ENCODE assay signal across 27 cellular contexts in the genomic region with DNA sequence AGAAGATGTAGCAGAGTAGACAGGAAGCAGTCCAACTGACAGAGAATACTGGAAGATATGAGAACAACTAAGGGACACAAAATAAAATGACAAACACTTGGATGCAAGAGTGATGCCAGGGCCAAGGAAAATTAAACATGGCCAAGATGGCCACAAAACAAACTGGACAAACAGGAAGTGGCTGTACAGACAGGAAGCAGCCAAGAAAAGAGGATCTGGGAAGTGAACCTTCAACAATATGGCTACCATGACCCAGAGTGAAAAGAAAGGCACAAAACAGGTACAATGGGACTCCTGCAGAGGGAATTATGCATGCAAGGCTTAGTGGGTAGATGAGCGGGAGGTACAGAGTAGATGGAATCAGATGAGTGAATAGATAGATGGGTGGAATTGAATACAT.
"Had no signal": no experiment of that assay in that cellular context is flagged by ENCODE, and none has a peak within 500 bp of the region (broad histone marks: within the 10 kb centered on the region; RNA-seq: fewer than 3 reads in every experiment).

No MANE protein-coding gene starts in this region.

- H3K9me3 ChIP-seq: gastrocnemius medialis had no signal

- H3K4me3 Mint-ChIP-seq: activated B cell treated with CpG ODN at 0.5 μM for 24 hours; activated CD4-positive, alpha-beta T cell treated with anti-CD3 and anti-CD28 coated beads for 36 hours; activated naive CD8-positive, alpha-beta T cell treated with anti-CD3 and anti-CD28 coated beads for 36 hours; activated T-cell treated with anti-CD3 and anti-CD28 coated beads, Interleukin-2, amount 50 U/mL, for 24 hours; activated T-helper 17 cell treated with anti-CD3 and anti-CD28 coated beads, Interleukin-2, amount 50 U/mL, for 72 hours; central memory CD8-positive, alpha-beta T cell; neural crest cell; stimulated activated memory B cell treated with anti-CD40 and anti-IgM and Interleukin-4, amounts not matched to agents 10 μg/mL and 1 μg/mL and 100 μg/mL, for 72 hours had no signal

- DNase-seq: activated B cell treated with CpG ODN at 0.5 μM for 24 hours; activated CD4-positive, alpha-beta T cell treated with anti-CD3 and anti-CD28 coated beads for 36 hours; activated CD4-positive, alpha-beta T cell treated with anti-CD3 and anti-CD28 coated beads, Interleukin-2, amount 50 U/mL, for 4 hours; activated CD8-positive, alpha-beta memory T cell treated with anti-CD3 and anti-CD28 coated beads for 24 hours; activated CD8-positive, alpha-beta memory T cell treated with anti-CD3 and anti-CD28 coated beads, Interleukin-2, amount 50 U/mL, for 4 hours; activated naive CD4-positive, alpha-beta T cell; activated naive CD8-positive, alpha-beta T cell treated with anti-CD3 and anti-CD28 coated beads for 36 hours; activated T-cell treated with anti-CD3 and anti-CD28 coated beads, Interleukin-2, amount 50 U/mL, for 24 hours; amniotic stem cell; dorsolateral prefrontal cortex; esophagus squamous epithelium; gastrocnemius medialis; hippocampal formation; kidney glomerular epithelial cell; left lung; naive B cell; small intestine; stimulated activated CD4-positive, alpha-beta T cell treated with anti-CD3 and anti-CD28 coated beads, Interleukin-15, amount 100 ng/mL, for 24 hours; upper lobe of left lung had no signal

- H3K27me3 ChIP-seq: breast epithelium, gastrocnemius medialis, upper lobe of left lung had no signal

- FAIRE-seq: colon, small intestine, TTC549 had no signal

- H3K27ac Mint-ChIP-seq: activated B cell treated with CpG ODN at 0.5 μM for 24 hours; activated CD4-positive, alpha-beta T cell treated with anti-CD3 and anti-CD28 coated beads for 36 hours; activated naive CD8-positive, alpha-beta T cell treated with anti-CD3 and anti-CD28 coated beads for 36 hours; activated T-cell treated with anti-CD3 and anti-CD28 coated beads, Interleukin-2, amount 50 U/mL, for 24 hours; activated T-helper 17 cell treated with anti-CD3 and anti-CD28 coated beads, Interleukin-2, amount 50 U/mL, for 72 hours; stimulated activated memory B cell treated with anti-CD40 and anti-IgM and Interleukin-4, amounts not matched to agents 10 μg/mL and 1 μg/mL and 100 μg/mL, for 72 hours had no signal

- H3K4me3 ChIP-seq: breast epithelium, dorsolateral prefrontal cortex, esophagus squamous epithelium, gastrocnemius medialis, left lung, lung, upper lobe of left lung had no signal

- H3K27me3 Mint-ChIP-seq: activated B cell treated with CpG ODN at 0.5 μM for 24 hours had no signal

- H3K4me1 Mint-ChIP-seq: activated naive CD8-positive, alpha-beta T cell treated with anti-CD3 and anti-CD28 coated beads for 36 hours; central memory CD8-positive, alpha-beta T cell; neural crest cell had no signal

- H3K36me3 Mint-ChIP-seq: activated naive CD8-positive, alpha-beta T cell treated with anti-CD3 and anti-CD28 coated beads for 36 hours had no signal

- H3K4me1 ChIP-seq: breast epithelium, esophagus squamous epithelium, gastrocnemius medialis, left lung had no signal

- H3K27ac ChIP-seq: dorsolateral prefrontal cortex, gastrocnemius medialis, left lung, upper lobe of left lung had no signal

- H3K36me3 ChIP-seq: breast epithelium, esophagus squamous epithelium, gastrocnemius medialis, left lung, upper lobe of left lung had no signal
